14 cellular contexts compared by ENCODE assay signal in the genomic region with DNA sequence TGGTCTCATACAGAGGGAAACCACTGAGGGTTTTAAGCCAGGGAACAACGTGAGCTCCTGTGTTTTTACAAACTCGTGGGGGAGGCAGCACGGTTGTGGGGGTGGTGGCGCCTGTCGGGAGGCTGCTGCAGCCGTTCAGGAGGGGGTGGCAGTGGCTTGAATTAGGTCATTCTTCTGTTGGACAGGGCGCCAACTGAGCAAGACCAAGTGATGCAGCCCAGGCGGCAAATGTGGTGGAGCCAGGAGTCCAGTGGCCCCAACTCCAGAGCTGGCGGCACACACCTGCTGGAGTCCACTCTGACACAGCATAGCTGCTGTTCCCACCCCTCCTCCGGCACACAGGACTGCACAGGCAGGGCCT.
"Had no signal": no experiment of that assay in that cellular context is flagged by ENCODE, and none has a peak within 500 bp of the region (broad histone marks: within the 10 kb centered on the region; RNA-seq: fewer than 3 reads in every experiment).

No MANE protein-coding gene starts in this region.

- H3K27ac ChIP-seq: esophagus squamous epithelium, lower lobe of right lung, thoracic aorta, WERI-Rb-1 had no signal

- DNase-seq: activated CD4-positive, alpha-beta T cell treated with anti-CD3 and anti-CD28 coated beads for 4 hours; activated CD8-positive, alpha-beta memory T cell treated with anti-CD3 and anti-CD28 coated beads, Interleukin-2, amount 50 U/mL, for 48 hours; activated CD8-positive, alpha-beta T cell treated with anti-CD3 and anti-CD28 coated beads, Interleukin-2, amount 10 ng/mL, durations not matched to agents 7 days and 5 days; activated naive CD8-positive, alpha-beta T cell treated with anti-CD3 and anti-CD28 coated beads, Interleukin-2, amount 10 ng/mL, durations not matched to agents 7 days and 5 days; aorta; esophagus squamous epithelium; foreskin fibroblast; lower lobe of right lung; natural killer cell; stimulated activated CD4-positive, alpha-beta T cell treated with anti-CD3 and anti-CD28 coated beads, Interleukin-2, amount 100 ng/mL, for 48 hours; stimulated activated naive CD8-positive, alpha-beta T cell treated with anti-CD3 and anti-CD28 coated beads, Interleukin-15, Interleukin-2, amounts not matched to agents 100 U/mL and 50 U/mL, for 24 hours; T1000; WERI-Rb-1 had no signal

- H3K36me3 Mint-ChIP-seq: natural killer cell had no signal

- H3K4me3 ChIP-seq: esophagus squamous epithelium, lower lobe of right lung, thoracic aorta had no signal

- H3K27ac Mint-ChIP-seq: activated CD8-positive, alpha-beta T cell treated with anti-CD3 and anti-CD28 coated beads, Interleukin-2, amount 10 ng/mL, durations not matched to agents 7 days and 5 days; natural killer cell had no signal

- H3K36me3 ChIP-seq: lower lobe of right lung, thoracic aorta had no signal

- H3K9me3 ChIP-seq: esophagus squamous epithelium, lower lobe of right lung had no signal

- H3K27me3 ChIP-seq: esophagus squamous epithelium had no signal

- ATAC-seq: activated CD8-positive, alpha-beta T cell treated with anti-CD3 and anti-CD28 coated beads, Interleukin-2, amount 10 ng/mL, durations not matched to agents 7 days and 5 days; natural killer cell; stimulated activated naive CD8-positive, alpha-beta T cell treated with anti-CD3 and anti-CD28 coated beads, Interleukin-15, Interleukin-2, amounts not matched to agents 100 U/mL and 50 U/mL, for 24 hours had no signal

- H3K4me3 Mint-ChIP-seq: activated CD8-positive, alpha-beta T cell treated with anti-CD3 and anti-CD28 coated beads, Interleukin-2, amount 10 ng/mL, durations not matched to agents 7 days and 5 days; activated naive CD8-positive, alpha-beta T cell treated with anti-CD3 and anti-CD28 coated beads, Interleukin-2, amount 10 ng/mL, durations not matched to agents 7 days and 5 days; natural killer cell had no signal

- H3K27me3 Mint-ChIP-seq: activated naive CD8-positive, alpha-beta T cell treated with anti-CD3 and anti-CD28 coated beads, Interleukin-2, amount 10 ng/mL, durations not matched to agents 7 days and 5 days had no signal
